8 cellular contexts compared by ENCODE assay signal in the genomic region with DNA sequence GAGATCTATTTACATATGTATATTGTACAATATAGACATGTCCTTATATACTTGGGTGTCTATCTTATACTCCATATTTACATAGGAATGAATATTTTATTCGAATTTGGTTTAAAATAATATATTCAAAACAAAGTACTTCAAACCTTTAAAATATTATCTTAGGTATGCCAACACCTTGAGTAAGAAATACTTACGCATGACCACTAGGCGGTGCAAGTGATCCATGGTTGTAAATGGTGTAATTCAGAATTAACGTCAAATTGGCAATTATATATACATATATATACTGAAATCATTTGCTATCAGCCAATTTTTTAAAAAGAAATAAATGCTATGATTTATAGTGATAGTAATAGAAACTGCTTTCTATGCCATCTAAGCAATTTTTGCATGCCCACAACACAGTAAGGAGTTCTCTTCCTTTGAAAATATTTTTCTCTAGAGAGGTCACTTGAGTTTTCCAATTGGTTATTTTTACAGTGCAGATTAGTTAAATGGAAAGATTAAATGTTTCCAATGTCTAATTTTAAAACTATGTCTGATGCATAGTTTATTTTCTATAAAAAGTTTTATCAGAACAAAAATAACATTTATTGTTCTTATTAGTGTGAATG. TPM values are rescaled to one million over a fixed set of nuclear protein-coding genes. Genes with fewer than 3 reads are reported as not detected.
DNase-seq lines count a peak whose midpoint lies in the region; ATAC-seq and TF ChIP-seq lines count a peak whose summit lies in the region.

No MANE protein-coding gene starts in this region.

- H2AFZ ChIP-seq in ACC112 (ENCODE audit: low read length, unreplicated experiment), result no peak overlapping the region
- no peak overlapping the region for H2AFZ ChIP-seq in SU-DHL-6 (ENCODE audit: low read depth, low read length, severe bottlenecking)

- peak overlapping the region; percentile 47 for H3K4me2 ChIP-seq in SU-DHL-6 (ENCODE audit: low read depth, low read length, poor library complexity, severe bottlenecking)

- BruUV-seq in MCF 10A (replicated peaks; lab: Mats Ljungman, UMichigan), result no TSS peak

- H3K79me2 ChIP-seq in ACC112 (ENCODE audit: control insufficient read depth, insufficient read depth, low read length, unreplicated experiment) (no peaks in the 10 kb centered on the region), SU-DHL-6 (ENCODE audit: insufficient read depth, low read length) (no peaks in the 10 kb centered on the region; the same call in 1 of the 2 replicates)

- H3K9me3 Mint-ChIP-seq in MCF 10A (ENCODE audit: unreplicated experiment), result no peaks in the 10 kb centered on the region

- ATAC-seq in GM21360 (IDR thresholded peaks at IDR 0.05; ENCODE audit: unreplicated experiment), result no peak

- CTCF ChIA-PET in MCF 10A (lab: Yijun Ruan, JAX), result interaction anchor here (0.6 to 1.4 kb wide), 8 partner anchors 19 to 1165 kb away, joined by 3 to 6 read pairs (median 4); no protein-coding TSS in a partner anchor

- no peaks in the 10 kb centered on the region for H4K20me1 ChIP-seq in SU-DHL-6 (ENCODE audit: low read depth, low read length)

- H3K27me3 ChIP-seq in ACC112 (ENCODE audit: insufficient read depth, low read length) (no peaks in the 10 kb centered on the region), SU-DHL-6 (ENCODE audit: low read length) (no peaks in the 10 kb centered on the region)

- peak overlapping the region; percentile 31 for H3K9ac ChIP-seq in SU-DHL-6 (ENCODE audit: low read length)

- TF ChIP-seq CTCF in GM12875 (IDR thresholded peaks at IDR 0.05; ENCODE audit: borderline replicate concordance, insufficient read depth, low read depth, low read length) (peak; percentile 58; the same call in 1 of the 2 replicates), LNCAP (IDR thresholded peaks at IDR 0.05) (peak; percentile 72), SU-DHL-6 (IDR thresholded peaks at IDR 0.05; ENCODE audit: insufficient read depth, low read length, poor library complexity, severe bottlenecking) (peak; percentile 79), MCF 10A (IDR thresholded peaks at IDR 0.05; ENCODE audit: unreplicated experiment) (peak; percentile 83)

- intact Hi-C loops in MCF 10A (cut with micrococcal nuclease), result loop anchor here (2.0 kb wide), 1 partner anchor 560 kb away; no protein-coding TSS in a partner anchor

- peaks cover 54% of the 10 kb centered on the region for H3F3A ChIP-seq in SU-DHL-6 (ENCODE audit: insufficient read depth)

- H3K36me3 Mint-ChIP-seq in MCF 10A (ENCODE audit: insufficient read depth, unreplicated experiment), result no peaks in the 10 kb centered on the region

- DNase-seq in MCF 10A (ENCODE audit: unreplicated experiment) (peak; percentile 62), medulla oblongata (ENCODE audit: extremely low spot score) (peak; percentile 60)
- peak; percentile 33 for DNase-seq in stimulated activated naive CD4-positive, alpha-beta T cell treated with Interleukin-2 at 50 U/mL for 16 hours (lab: John Stamatoyannopoulos, UW)

- peaks cover 6% of the 10 kb centered on the region for H3K4me1 Mint-ChIP-seq in MCF 10A (ENCODE audit: insufficient read depth, unreplicated experiment)

- H3K27me3 Mint-ChIP-seq in MCF 10A (ENCODE audit: insufficient read depth, unreplicated experiment), result no peaks in the 10 kb centered on the region

- H3K27ac Mint-ChIP-seq in MCF 10A (ENCODE audit: low read depth, unreplicated experiment), result no peak overlapping the region

- peaks cover 15% of the 10 kb centered on the region for H3K4me1 ChIP-seq in ACC112 (ENCODE audit: control insufficient read depth, insufficient read depth, low read length, unreplicated experiment)

- H3K9me3 ChIP-seq in SU-DHL-6 (ENCODE audit: insufficient read depth, low read length), result no peaks in the 10 kb centered on the region

- H3K4me3 ChIP-seq in ACC112 (ENCODE audit: low read depth, low read length), result no peak overlapping the region
- H3K4me3 ChIP-seq in GM12875 (ENCODE audit: low read depth, low read length), result no peak overlapping the region
- no peak overlapping the region for H3K4me3 ChIP-seq in SU-DHL-6 (ENCODE audit: insufficient read depth, low read length, poor library complexity, severe bottlenecking)

- POLR2A ChIA-PET in MCF 10A (lab: Yijun Ruan, JAX), result no interaction called here

- H3K9me2 ChIP-seq in SU-DHL-6 (replicated peaks; ENCODE audit: insufficient read depth, low read length), result no peaks in the 10 kb centered on the region

- H3K36me3 ChIP-seq in ACC112 (ENCODE audit: insufficient read depth, low read length) (no peaks in the 10 kb centered on the region), SU-DHL-6 (ENCODE audit: low read length) (no peaks in the 10 kb centered on the region)

- no peak overlapping the region for H3K4me3 Mint-ChIP-seq in MCF 10A (ENCODE audit: unreplicated experiment)

- peak overlapping the region; percentile 16; the same call in 1 of the 2 replicates for H3K27ac ChIP-seq in ACC112 (ENCODE audit: low read depth, low read length)
- H3K27ac ChIP-seq in SU-DHL-6 (ENCODE audit: low read depth, low read length), result peak overlapping the region; percentile 99

RNA-seq across cellular contexts. Expression of gene SPAG16, which starts 37.5 kb away (rescaled TPM):
- total RNA-seq in MCF 10A (2022), result 11.5 and 14.3 TPM in 2 replicates
